ENCODE assay signal across 8 cellular contexts in genomic region chr16:67562526-67562917, GRCh38. TPM values are rescaled to one million over a fixed set of nuclear protein-coding genes. Genes with fewer than 3 reads are reported as not detected.
DNase-seq lines count a peak whose midpoint lies in the region; ATAC-seq and TF ChIP-seq lines count a peak whose summit lies in the region.

CTCF (plus strand) TSS chr16:67562526; CDS start chr16:67610833, 48,307 bp downstream.

- peaks cover 20% of the 10 kb centered on the region for H3K4me1 Mint-ChIP-seq in mesothelial cell of epicardium

- ATAC-seq in GM18867 (IDR thresholded peaks at IDR 0.05; ENCODE audit: unreplicated experiment) (peak; percentile 52), HG03095 (IDR thresholded peaks at IDR 0.05; ENCODE audit: unreplicated experiment) (peak; percentile 47)

- H3K4me3 Mint-ChIP-seq in mesothelial cell of epicardium, result peak within 1 kb of the TSS; percentile 86

- TF ChIP-seq CTCF in mesothelial cell of epicardium (IDR thresholded peaks at IDR 0.05; ENCODE audit: unreplicated experiment), result no peak

- no peaks in the 10 kb centered on the region for H3K36me3 Mint-ChIP-seq in mesothelial cell of epicardium

- H3K27me3 Mint-ChIP-seq in mesothelial cell of epicardium (ENCODE audit: low read depth), result no peaks in the 10 kb centered on the region

- peak within 1 kb of the TSS; percentile 93 for H3K27ac Mint-ChIP-seq in mesothelial cell of epicardium

- H3K9me3 Mint-ChIP-seq in mesothelial cell of epicardium, result no peaks in the 10 kb centered on the region

- in situ Hi-C loops in endometrial microvascular endothelial cells (cut with HindIII; ENCODE audit: inconsistent ontology term, low pct_unique_long_range_greater_than_20kb, low sequenced_read_pairs), result no loop called here

- DNase-seq in AG20443 (ENCODE audit: low spot score), result peak; percentile 92
- DNase-seq in NCI-H345 treated with DMSO at 0.1 percent for 48 hours (lab: John Stamatoyannopoulos, UW; ENCODE audit: unreplicated experiment), result peak; percentile 46
- DNase-seq in activated CD4-positive, alpha-beta T cell treated with anti-CD3 and anti-CD28 coated beads, Interleukin-2, amount 50 U/mL, for 48 hours, result peak; percentile 75 to 83
- peak in 1 of 2 experiments; percentile 76 for DNase-seq in mesothelial cell of epicardium (ENCODE audit: low spot score in 2 of 2, unreplicated experiment in 2 of 2)
- DNase-seq in stimulated activated CD8-positive, alpha-beta memory T cell treated with anti-CD3 and anti-CD28 coated beads, Interleukin-2, amount 100 ng/mL, for 48 hours (ENCODE audit: low read depth in 2 of 2), result peak; percentile 65 to 72

RNA-seq across cellular contexts. Expression of gene CTCF, which starts in this region (rescaled TPM):
- total RNA-seq in endometrial microvascular endothelial cells (ENCODE audit: inconsistent ontology term), result 29.8 TPM
- 58.0 to 61.4 TPM (median 60.5 TPM) in 3 replicates for total RNA-seq in mesothelial cell of epicardium
